In genomic region chr18:53991202-53991601, GRCh38 we compare ENCODE assay signal across 17 cellular contexts.
DNase-seq lines count a peak whose midpoint lies in the region; ATAC-seq, FAIRE-seq and TF ChIP-seq lines count a peak whose summit lies in the region.
"Had no signal": no experiment of that assay in that cellular context is flagged by ENCODE, and none has a peak within 500 bp of the region (broad histone marks: within the 10 kb centered on the region; RNA-seq: fewer than 3 reads in every experiment).

No MANE protein-coding gene starts in this region.

- H3K27ac Mint-ChIP-seq in activated naive CD8-positive, alpha-beta T cell treated with anti-CD3 and anti-CD28 coated beads, Interleukin-2, amount 50 U/mL, for 24 hours: no peak overlapping the region
- H3K27ac Mint-ChIP-seq: activated naive CD8-positive, alpha-beta T cell; naive B cell; stimulated activated naive B cell treated with anti-CD40 and anti-IgM and Interleukin-4, amounts not matched to agents 10 μg/mL and 1 μg/mL and 100 μg/mL, for 72 hours had no signal

- TF ChIP-seq CTCF in choroid plexus epithelial cell (conservative IDR thresholded peaks at IDR 0.05; ENCODE audit: low read depth, low read length) (no peak), GM10266 (IDR thresholded peaks at IDR 0.05; ENCODE audit: control insufficient read depth, insufficient read depth, low read depth, missing control alignments) (no peak)

- no peak overlapping the region for H3K4me3 Mint-ChIP-seq in activated naive CD8-positive, alpha-beta T cell treated with anti-CD3 and anti-CD28 coated beads, Interleukin-2, amount 50 U/mL, for 24 hours
- H3K4me3 Mint-ChIP-seq: activated naive CD8-positive, alpha-beta T cell; naive B cell; stimulated activated naive B cell treated with anti-CD40 and anti-IgM and Interleukin-4, amounts not matched to agents 10 μg/mL and 1 μg/mL and 100 μg/mL, for 72 hours had no signal

- no peak overlapping the region for H3K4me3 ChIP-seq in choroid plexus epithelial cell (ENCODE audit: low read depth, low read length)
- H3K4me3 ChIP-seq: vagina had no signal

- no peak for FAIRE-seq in GM12892 (lab: Jason Lieb, UNC)
- FAIRE-seq: kidney had no signal

- no peaks in the 10 kb centered on the region for H3K4me1 Mint-ChIP-seq in activated naive CD8-positive, alpha-beta T cell treated with anti-CD3 and anti-CD28 coated beads, Interleukin-2, amount 50 U/mL, for 24 hours
- H3K4me1 Mint-ChIP-seq: naive B cell; stimulated activated naive B cell treated with anti-CD40 and anti-IgM and Interleukin-4, amounts not matched to agents 10 μg/mL and 1 μg/mL and 100 μg/mL, for 72 hours had no signal

- no peak for TF ChIP-seq POLR2A in GM12892 (IDR thresholded peaks at IDR 0.05; ENCODE audit: low read depth, low read length)

- no peaks in the 10 kb centered on the region for H3K9me3 Mint-ChIP-seq in activated naive CD8-positive, alpha-beta T cell treated with anti-CD3 and anti-CD28 coated beads, Interleukin-2, amount 50 U/mL, for 24 hours
- H3K9me3 Mint-ChIP-seq: stimulated activated naive B cell treated with anti-CD40 and anti-IgM and Interleukin-4, amounts not matched to agents 10 μg/mL and 1 μg/mL and 100 μg/mL, for 72 hours had no signal

- H3K36me3 Mint-ChIP-seq in activated naive CD8-positive, alpha-beta T cell treated with anti-CD3 and anti-CD28 coated beads, Interleukin-2, amount 50 U/mL, for 24 hours (ENCODE audit: low read depth): no peaks in the 10 kb centered on the region
- H3K36me3 Mint-ChIP-seq: activated naive CD8-positive, alpha-beta T cell; naive B cell; stimulated activated naive B cell treated with anti-CD40 and anti-IgM and Interleukin-4, amounts not matched to agents 10 μg/mL and 1 μg/mL and 100 μg/mL, for 72 hours had no signal

- DNase-seq in AG20443 (ENCODE audit: low spot score) (peak; percentile 9), LoVo (ENCODE audit: low spot score) (peak; percentile 41), choroid plexus epithelial cell (ENCODE audit: low read depth) (peak; percentile 88), myocyte (ENCODE audit: low read depth) (peak; percentile 68), GM12892 (ENCODE audit: insufficient read length) (no peak), NAMALWA (ENCODE audit: low spot score) (no peak), GM10266 (ENCODE audit: extremely low spot score) (no peak)
- DNase-seq in activated naive CD8-positive, alpha-beta T cell treated with anti-CD3 and anti-CD28 coated beads, Interleukin-2, amount 50 U/mL, for 24 hours: no peak
- DNase-seq: activated CD4-positive, CD25-positive, alpha-beta regulatory T cell; activated CD8-positive, alpha-beta memory T cell treated with anti-CD3 and anti-CD28 coated beads, Interleukin-2, amount 50 U/mL, for 48 hours; dermis blood vessel endothelial cell; kidney; naive B cell; retina; stimulated activated naive B cell treated with anti-CD40 and anti-IgM and Interleukin-4, amounts not matched to agents 10 μg/mL and 1 μg/mL and 100 μg/mL, for 72 hours had no signal

- no peak for ATAC-seq in activated naive CD8-positive, alpha-beta T cell treated with anti-CD3 and anti-CD28 coated beads, Interleukin-2, amount 50 U/mL, for 24 hours
- ATAC-seq: stimulated activated naive B cell treated with anti-CD40 and anti-IgM and Interleukin-4, amounts not matched to agents 10 μg/mL and 1 μg/mL and 100 μg/mL, for 72 hours had no signal

- H3K27me3 Mint-ChIP-seq in activated naive CD8-positive, alpha-beta T cell treated with anti-CD3 and anti-CD28 coated beads, Interleukin-2, amount 50 U/mL, for 24 hours: peaks cover 1% of the 10 kb centered on the region
- H3K27me3 Mint-ChIP-seq: activated naive CD8-positive, alpha-beta T cell had no signal

Comparison
In these comparisons a context has a peak if more than half of its experiments do, and no peak if none do; other contexts are left out.
1. DNase-seq: peak in AG20443 (single experiment), LoVo (single experiment), choroid plexus epithelial cell (single experiment) and myocyte (single experiment); none in GM12892 (single experiment), NAMALWA (single experiment), GM10266 (single experiment) and activated naive CD8-positive, alpha-beta T cell treated with anti-CD3 and anti-CD28 coated beads, Interleukin-2, amount 50 U/mL, for 24 hours (single experiment).